In the genomic region with DNA sequence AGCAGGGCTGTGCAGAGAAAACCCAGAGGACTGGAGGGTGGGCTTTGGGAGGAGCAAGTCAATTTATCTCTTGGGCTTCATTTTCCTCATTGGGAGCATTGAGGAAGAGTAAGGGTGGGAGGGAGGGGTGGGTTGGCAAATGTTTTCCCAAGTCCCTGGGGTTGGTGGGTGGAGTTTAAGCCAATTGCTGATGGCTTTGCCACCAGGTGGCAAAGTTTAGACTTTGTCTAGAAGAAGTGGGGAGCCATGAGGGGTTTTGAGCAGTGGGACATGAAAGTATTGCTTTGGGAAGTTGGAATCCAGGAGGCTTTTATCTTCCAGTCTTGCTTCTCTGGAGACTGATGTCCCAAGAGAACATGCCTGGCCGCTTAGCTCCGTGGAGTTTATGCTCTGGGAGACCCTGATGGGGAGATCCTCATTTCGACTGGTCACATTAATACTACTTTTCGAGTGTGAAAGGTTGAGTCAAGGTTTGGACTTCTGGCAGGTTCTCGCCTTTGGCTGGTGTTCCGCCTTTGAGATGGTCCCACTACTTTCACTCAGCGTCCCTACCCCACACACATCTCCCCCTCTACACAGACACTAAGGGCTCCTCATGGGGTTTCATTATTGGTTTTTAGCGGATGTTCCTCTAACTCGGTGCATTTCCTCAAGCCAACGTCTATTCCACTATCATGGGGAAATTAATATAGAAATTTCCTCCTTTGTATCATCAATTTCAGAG, we compare ENCODE assay signal across 10 cellular contexts.
DNase-seq lines count a peak whose midpoint lies in the region; ATAC-seq, FAIRE-seq and TF ChIP-seq lines count a peak whose summit lies in the region.
"Had no signal": no experiment of that assay in that cellular context is flagged by ENCODE, and none has a peak within 500 bp of the region (broad histone marks: within the 10 kb centered on the region; RNA-seq: fewer than 3 reads in every experiment).

No MANE protein-coding gene starts in this region.

- CTCF ChIA-PET in activated CD8-positive, alpha-beta T cell treated with anti-CD3 and anti-CD28 coated beads, Interleukin-2, amount 10 ng/mL, durations not matched to agents 7 days and 5 days (lab: Charles Lee) = interaction anchor here (0.6 to 4.5 kb wide), 49 partner anchors 9 to 773 kb away, joined by 3 to 60 read pairs (median 5); no protein-coding TSS in a partner anchor

- H3K27me3 ChIP-seq in osteoblast (ENCODE audit: insufficient read depth, low read length) = no peaks in the 10 kb centered on the region
- H3K27me3 ChIP-seq in uterus = no peaks in the 10 kb centered on the region
- H3K27me3 ChIP-seq: testis had no signal

- peak overlapping the region; percentile 6 for H3K4me3 Mint-ChIP-seq in activated CD8-positive, alpha-beta T cell treated with anti-CD3 and anti-CD28 coated beads, Interleukin-2, amount 10 ng/mL, durations not matched to agents 7 days and 5 days
- H3K4me3 Mint-ChIP-seq: WTC11 had no signal

- H3K4me2 ChIP-seq in osteoblast (ENCODE audit: insufficient read depth, low read length) = peak overlapping the region; percentile 32

- POLR2A ChIA-PET in activated CD8-positive, alpha-beta T cell treated with anti-CD3 and anti-CD28 coated beads, Interleukin-2, amount 10 ng/mL, durations not matched to agents 7 days and 5 days (lab: Charles Lee) = no interaction called here

- H3K4me1 Mint-ChIP-seq in activated CD8-positive, alpha-beta T cell treated with anti-CD3 and anti-CD28 coated beads, Interleukin-2, amount 10 ng/mL, durations not matched to agents 7 days and 5 days (ENCODE audit: low read depth) = peaks cover 10% of the 10 kb centered on the region

- H3K36me3 Mint-ChIP-seq in activated CD8-positive, alpha-beta T cell treated with anti-CD3 and anti-CD28 coated beads, Interleukin-2, amount 10 ng/mL, durations not matched to agents 7 days and 5 days (ENCODE audit: low read depth) = no peaks in the 10 kb centered on the region
- H3K36me3 Mint-ChIP-seq: WTC11 had no signal

- peak; percentile 8 for ATAC-seq in HG03378 (IDR thresholded peaks at IDR 0.05; ENCODE audit: unreplicated experiment)
- ATAC-seq in activated CD8-positive, alpha-beta T cell treated with anti-CD3 and anti-CD28 coated beads, Interleukin-2, amount 10 ng/mL, durations not matched to agents 7 days and 5 days = peak; percentile 27

- intact Hi-C loops in uterus (cut with DNase I; ENCODE audit: low total_unique reads) = loop anchor here (5.0 kb wide), 1 partner anchor 136 kb away; no protein-coding TSS in a partner anchor

- H3K9me3 Mint-ChIP-seq in activated CD8-positive, alpha-beta T cell treated with anti-CD3 and anti-CD28 coated beads, Interleukin-2, amount 10 ng/mL, durations not matched to agents 7 days and 5 days (ENCODE audit: insufficient read depth) = no peaks in the 10 kb centered on the region
- H3K9me3 Mint-ChIP-seq: WTC11 had no signal

- H3K4me1 ChIP-seq in osteoblast (ENCODE audit: insufficient read depth, low read length) (peaks cover 13% of the 10 kb centered on the region), uterus (no peaks in the 10 kb centered on the region)
- H3K4me1 ChIP-seq: testis had no signal

- H2AFZ ChIP-seq in osteoblast (ENCODE audit: low read length) = no peak overlapping the region

- FAIRE-seq in urothelium cell line (lab: Jason Lieb, UNC) = no peak

- no peak overlapping the region for H3K27ac Mint-ChIP-seq in activated CD8-positive, alpha-beta T cell treated with anti-CD3 and anti-CD28 coated beads, Interleukin-2, amount 10 ng/mL, durations not matched to agents 7 days and 5 days
- H3K27ac Mint-ChIP-seq: WTC11 had no signal

- H3K27me3 Mint-ChIP-seq in activated CD8-positive, alpha-beta T cell treated with anti-CD3 and anti-CD28 coated beads, Interleukin-2, amount 10 ng/mL, durations not matched to agents 7 days and 5 days (ENCODE audit: low read depth) = no peaks in the 10 kb centered on the region

- H4K20me1 ChIP-seq in osteoblast (ENCODE audit: insufficient read depth, low read length) = peaks cover 8% of the 10 kb centered on the region

- H3K27ac ChIP-seq in osteoblast (ENCODE audit: low read depth, low read length) (no peak overlapping the region), uterus (no peak overlapping the region)
- H3K27ac ChIP-seq: testis had no signal

- H3K36me3 ChIP-seq in osteoblast (ENCODE audit: insufficient read depth, low read length) (no peaks in the 10 kb centered on the region), uterus (no peaks in the 10 kb centered on the region)

- H3K9me3 ChIP-seq in osteoblast (ENCODE audit: low read depth, low read length) (no peaks in the 10 kb centered on the region), uterus (no peaks in the 10 kb centered on the region)
- H3K9me3 ChIP-seq: testis had no signal

- TF ChIP-seq CTCF in osteoblast (IDR thresholded peaks at IDR 0.05; ENCODE audit: extremely low read depth, low read depth, low read length) (no peak), uterus (IDR thresholded peaks at IDR 0.05) (no peak)

- no peak for TF ChIP-seq POLR2A in uterus (IDR thresholded peaks at IDR 0.05)

- no peaks in the 10 kb centered on the region for H3K79me2 ChIP-seq in osteoblast (ENCODE audit: insufficient read depth, low read length)

- peak; percentile 17 to 43 for DNase-seq in NCI-H524 (lab: John Stamatoyannopoulos, UW)
- no peak for DNase-seq in NCI-H524 treated with DMSO at 0.1 percent for 48 hours (lab: John Stamatoyannopoulos, UW)
- DNase-seq in activated CD8-positive, alpha-beta T cell treated with anti-CD3 and anti-CD28 coated beads, Interleukin-2, amount 10 ng/mL, durations not matched to agents 7 days and 5 days = no peak
- no peak for DNase-seq in osteoblast (ENCODE audit: insufficient read length, low spot score, missing footprints)
- DNase-seq in NCI-H345 treated with DMSO at 0.1 percent for 48 hours (lab: John Stamatoyannopoulos, UW; ENCODE audit: unreplicated experiment) = no peak
- DNase-seq in uterus = no peak
- no peak for DNase-seq in urothelium cell line (ENCODE audit: low spot score)

- H3K4me3 ChIP-seq in osteoblast (ENCODE audit: insufficient read depth, low read length) (no peak overlapping the region), uterus (no peak overlapping the region)

Comparison
In these comparisons a context has a peak if more than half of its experiments do, and no peak if none do; other contexts are left out.
1. DNase-seq: peak in NCI-H524 (2 of 2); none in NCI-H524 treated with DMSO at 0.1 percent for 48 hours (single experiment), activated CD8-positive, alpha-beta T cell treated with anti-CD3 and anti-CD28 coated beads, Interleukin-2, amount 10 ng/mL, durations not matched to agents 7 days and 5 days (single experiment), osteoblast (single experiment), NCI-H345 treated with DMSO at 0.1 percent for 48 hours (single experiment), uterus (0 of 2) and urothelium cell line (single experiment).